Comparison of ENCODE assay signal across 1 cellular context in the genomic region with DNA sequence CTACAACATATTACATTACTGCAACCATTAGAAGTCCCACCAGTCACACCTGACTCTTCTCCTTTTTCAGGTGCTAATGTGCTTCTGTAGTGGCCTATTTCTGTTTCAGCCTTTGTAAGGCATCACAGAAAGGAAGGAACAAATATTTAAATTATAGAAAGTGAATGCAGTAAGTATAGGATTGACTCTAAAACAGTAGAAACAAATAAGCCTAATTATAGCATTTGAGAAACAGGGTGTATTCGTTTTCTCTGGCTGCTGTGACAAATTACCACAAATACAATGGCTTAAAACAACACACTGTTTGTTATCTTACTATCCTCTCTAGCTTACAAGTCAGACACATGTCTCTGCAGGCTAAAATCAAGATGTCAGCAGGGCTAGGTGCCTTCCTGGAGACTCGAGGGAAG.
TF ChIP-seq lines count a peak whose summit lies in the region.

No MANE protein-coding gene starts in this region.

TF ChIP-seq in H1, 55 proteins besides CTCF, POLR2A, EP300 and RAD21 (continued from another document):
- TF ChIP-seq, protein P1, sequence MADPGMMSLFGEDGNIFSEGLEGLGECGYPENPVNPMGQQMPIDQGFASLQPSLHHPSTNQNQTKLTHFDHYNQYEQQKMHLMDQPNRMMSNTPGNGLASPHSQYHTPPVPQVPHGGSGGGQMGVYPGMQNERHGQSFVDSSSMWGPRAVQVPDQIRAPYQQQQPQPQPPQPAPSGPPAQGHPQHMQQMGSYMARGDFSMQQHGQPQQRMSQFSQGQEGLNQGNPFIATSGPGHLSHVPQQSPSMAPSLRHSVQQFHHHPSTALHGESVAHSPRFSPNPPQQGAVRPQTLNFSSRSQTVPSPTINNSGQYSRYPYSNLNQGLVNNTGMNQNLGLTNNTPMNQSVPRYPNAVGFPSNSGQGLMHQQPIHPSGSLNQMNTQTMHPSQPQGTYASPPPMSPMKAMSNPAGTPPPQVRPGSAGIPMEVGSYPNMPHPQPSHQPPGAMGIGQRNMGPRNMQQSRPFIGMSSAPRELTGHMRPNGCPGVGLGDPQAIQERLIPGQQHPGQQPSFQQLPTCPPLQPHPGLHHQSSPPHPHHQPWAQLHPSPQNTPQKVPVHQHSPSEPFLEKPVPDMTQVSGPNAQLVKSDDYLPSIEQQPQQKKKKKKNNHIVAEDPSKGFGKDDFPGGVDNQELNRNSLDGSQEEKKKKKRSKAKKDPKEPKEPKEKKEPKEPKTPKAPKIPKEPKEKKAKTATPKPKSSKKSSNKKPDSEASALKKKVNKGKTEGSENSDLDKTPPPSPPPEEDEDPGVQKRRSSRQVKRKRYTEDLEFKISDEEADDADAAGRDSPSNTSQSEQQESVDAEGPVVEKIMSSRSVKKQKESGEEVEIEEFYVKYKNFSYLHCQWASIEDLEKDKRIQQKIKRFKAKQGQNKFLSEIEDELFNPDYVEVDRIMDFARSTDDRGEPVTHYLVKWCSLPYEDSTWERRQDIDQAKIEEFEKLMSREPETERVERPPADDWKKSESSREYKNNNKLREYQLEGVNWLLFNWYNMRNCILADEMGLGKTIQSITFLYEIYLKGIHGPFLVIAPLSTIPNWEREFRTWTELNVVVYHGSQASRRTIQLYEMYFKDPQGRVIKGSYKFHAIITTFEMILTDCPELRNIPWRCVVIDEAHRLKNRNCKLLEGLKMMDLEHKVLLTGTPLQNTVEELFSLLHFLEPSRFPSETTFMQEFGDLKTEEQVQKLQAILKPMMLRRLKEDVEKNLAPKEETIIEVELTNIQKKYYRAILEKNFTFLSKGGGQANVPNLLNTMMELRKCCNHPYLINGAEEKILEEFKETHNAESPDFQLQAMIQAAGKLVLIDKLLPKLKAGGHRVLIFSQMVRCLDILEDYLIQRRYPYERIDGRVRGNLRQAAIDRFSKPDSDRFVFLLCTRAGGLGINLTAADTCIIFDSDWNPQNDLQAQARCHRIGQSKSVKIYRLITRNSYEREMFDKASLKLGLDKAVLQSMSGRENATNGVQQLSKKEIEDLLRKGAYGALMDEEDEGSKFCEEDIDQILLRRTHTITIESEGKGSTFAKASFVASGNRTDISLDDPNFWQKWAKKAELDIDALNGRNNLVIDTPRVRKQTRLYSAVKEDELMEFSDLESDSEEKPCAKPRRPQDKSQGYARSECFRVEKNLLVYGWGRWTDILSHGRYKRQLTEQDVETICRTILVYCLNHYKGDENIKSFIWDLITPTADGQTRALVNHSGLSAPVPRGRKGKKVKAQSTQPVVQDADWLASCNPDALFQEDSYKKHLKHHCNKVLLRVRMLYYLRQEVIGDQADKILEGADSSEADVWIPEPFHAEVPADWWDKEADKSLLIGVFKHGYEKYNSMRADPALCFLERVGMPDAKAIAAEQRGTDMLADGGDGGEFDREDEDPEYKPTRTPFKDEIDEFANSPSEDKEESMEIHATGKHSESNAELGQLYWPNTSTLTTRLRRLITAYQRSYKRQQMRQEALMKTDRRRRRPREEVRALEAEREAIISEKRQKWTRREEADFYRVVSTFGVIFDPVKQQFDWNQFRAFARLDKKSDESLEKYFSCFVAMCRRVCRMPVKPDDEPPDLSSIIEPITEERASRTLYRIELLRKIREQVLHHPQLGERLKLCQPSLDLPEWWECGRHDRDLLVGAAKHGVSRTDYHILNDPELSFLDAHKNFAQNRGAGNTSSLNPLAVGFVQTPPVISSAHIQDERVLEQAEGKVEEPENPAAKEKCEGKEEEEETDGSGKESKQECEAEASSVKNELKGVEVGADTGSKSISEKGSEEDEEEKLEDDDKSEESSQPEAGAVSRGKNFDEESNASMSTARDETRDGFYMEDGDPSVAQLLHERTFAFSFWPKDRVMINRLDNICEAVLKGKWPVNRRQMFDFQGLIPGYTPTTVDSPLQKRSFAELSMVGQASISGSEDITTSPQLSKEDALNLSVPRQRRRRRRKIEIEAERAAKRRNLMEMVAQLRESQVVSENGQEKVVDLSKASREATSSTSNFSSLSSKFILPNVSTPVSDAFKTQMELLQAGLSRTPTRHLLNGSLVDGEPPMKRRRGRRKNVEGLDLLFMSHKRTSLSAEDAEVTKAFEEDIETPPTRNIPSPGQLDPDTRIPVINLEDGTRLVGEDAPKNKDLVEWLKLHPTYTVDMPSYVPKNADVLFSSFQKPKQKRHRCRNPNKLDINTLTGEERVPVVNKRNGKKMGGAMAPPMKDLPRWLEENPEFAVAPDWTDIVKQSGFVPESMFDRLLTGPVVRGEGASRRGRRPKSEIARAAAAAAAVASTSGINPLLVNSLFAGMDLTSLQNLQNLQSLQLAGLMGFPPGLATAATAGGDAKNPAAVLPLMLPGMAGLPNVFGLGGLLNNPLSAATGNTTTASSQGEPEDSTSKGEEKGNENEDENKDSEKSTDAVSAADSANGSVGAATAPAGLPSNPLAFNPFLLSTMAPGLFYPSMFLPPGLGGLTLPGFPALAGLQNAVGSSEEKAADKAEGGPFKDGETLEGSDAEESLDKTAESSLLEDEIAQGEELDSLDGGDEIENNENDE (IDR thresholded peaks at IDR 0.05; ENCODE audit: insufficient replicate concordance, low read length): no peak
- no peak for TF ChIP-seq RNF2 (IDR thresholded peaks at IDR 0.05; ENCODE audit: borderline replicate concordance, low read depth, low read length, missing control alignments, poor library complexity, severe bottlenecking)
- TF ChIP-seq SIRT6 (IDR thresholded peaks at IDR 0.05; ENCODE audit: low read length): no peak
- TF ChIP-seq EGR1 (IDR thresholded peaks at IDR 0.05; ENCODE audit: borderline replicate concordance, low read depth, low read length): no peak
